Comparison of ENCODE assay signal across 34 cellular contexts in genomic region chr20:47020231-47020630, GRCh38.
DNase-seq lines count a peak whose midpoint lies in the region; ATAC-seq, FAIRE-seq and TF ChIP-seq lines count a peak whose summit lies in the region.
"Had no signal": no experiment of that assay in that cellular context is flagged by ENCODE, and none has a peak within 500 bp of the region (broad histone marks: within the 10 kb centered on the region; RNA-seq: fewer than 3 reads in every experiment).

No MANE protein-coding gene starts in this region.

- H4K91ac ChIP-seq in H1 (replicated peaks; ENCODE audit: insufficient read length, low read length): no peak overlapping the region

- H3K36me3 ChIP-seq in PC-3 (ENCODE audit: low read depth, low read length) (no peaks in the 10 kb centered on the region), H1 (ENCODE audit: control insufficient read depth in 2 of 4, insufficient read depth in 4 of 4, low read length in 3 of 4) (no peaks in the 10 kb centered on the region; a peak in 1 of 8 replicates)
- H3K36me3 ChIP-seq: lower lobe of right lung, upper lobe of left lung had no signal

- DNase-seq in EH (ENCODE audit: low read depth) (peak; percentile 32), PC-3 (peak; percentile 13), H1 (ENCODE audit: low read depth in 1 of 2, low spot score in 2 of 2) (no peak), progenitor cell of endocrine pancreas (ENCODE audit: low spot score, unreplicated experiment) (no peak)
- no peak for DNase-seq in activated CD4-positive, alpha-beta T cell treated with anti-CD3 and anti-CD28 coated beads, Interleukin-2, amount 50 U/mL, for 1 hour
- no peak for DNase-seq in activated CD4-positive, alpha-beta memory T cell treated with anti-CD3 and anti-CD28 coated beads for 36 hours
- DNase-seq: ACHN; activated CD4-positive, CD25-positive, alpha-beta regulatory T cell treated with anti-CD3 and anti-CD28 coated beads, Interleukin-2, amount 50 U/mL, for 72 hours; activated CD8-positive, alpha-beta T cell treated with anti-CD3 and anti-CD28 coated beads for 36 hours; activated effector memory CD4-positive, alpha-beta T cell treated with Interleukin-2 at 50 U/mL for 16 hours; aorta; C1 segment of cervical spinal cord; caudate nucleus; COR-L47; DMS53; esophagus squamous epithelium; GDM1; kidney; lower lobe of right lung; NCI-H187 treated with DMSO at 0.1 percent for 48 hours; NCI-H526; right cardiac atrium; stimulated activated CD4-positive, alpha-beta T cell treated with anti-CD3 and anti-CD28 coated beads, Interleukin-12 subunit alpha, Interleukin-12 subunit beta, amount 100 ng/mL, for 4 hours; stimulated activated CD4-positive, alpha-beta T cell treated with anti-CD3 and anti-CD28 coated beads, Interleukin-4, amount 100 ng/mL, for 1 hour; T-helper 1 cell; upper lobe of left lung had no signal

- H3K36me3 Mint-ChIP-seq in nephron (ENCODE audit: low read depth): no peaks in the 10 kb centered on the region
- H3K36me3 Mint-ChIP-seq in progenitor cell of endocrine pancreas (ENCODE audit: insufficient read depth): no peaks in the 10 kb centered on the region
- H3K36me3 Mint-ChIP-seq in activated CD4-positive, alpha-beta memory T cell treated with anti-CD3 and anti-CD28 coated beads for 36 hours: no peaks in the 10 kb centered on the region
- H3K36me3 Mint-ChIP-seq: activated naive CD8-positive, alpha-beta T cell; stimulated activated effector memory CD8-positive, alpha-beta T cell treated with anti-CD3 and anti-CD28 coated beads, Interleukin-12 subunit alpha, Interleukin-12 subunit beta, amount 100 ng/mL, for 72 hours had no signal

- H3K4me1 ChIP-seq in PC-3 (ENCODE audit: insufficient read depth, low read length): no peaks in the 10 kb centered on the region
- H3K4me1 ChIP-seq in H1 (replicated peaks in 1 of 4; ENCODE audit: control insufficient read depth in 3 of 4, insufficient read depth in 4 of 4, low read length in 3 of 4): no peaks in the 10 kb centered on the region; a peak in 1 of 7 replicates

- H3K9me3 ChIP-seq in PC-3 (ENCODE audit: low read length) (no peaks in the 10 kb centered on the region), H1 (ENCODE audit: insufficient read depth in 2 of 2, low read depth in 1 of 2, low read length in 1 of 2) (no peaks in the 10 kb centered on the region)
- H3K9me3 ChIP-seq: esophagus squamous epithelium, lower lobe of right lung, upper lobe of left lung had no signal

- H2AFZ ChIP-seq in PC-3 (ENCODE audit: low read length): no peak overlapping the region
- no peak overlapping the region for H2AFZ ChIP-seq in H1 (ENCODE audit: low read length)
- H2AFZ ChIP-seq: parathyroid adenoma had no signal

- TF ChIP-seq EP300 in H1 (IDR thresholded peaks at IDR 0.05; ENCODE audit: borderline replicate concordance in 1 of 2, low read depth in 2 of 2, low read length in 2 of 2): no peak

- intact Hi-C loops in PC-3 (cut with micrococcal nuclease): no loop called here
- intact Hi-C loops in activated CD4-positive, alpha-beta memory T cell treated with anti-CD3 and anti-CD28 coated beads for 36 hours (cut with micrococcal nuclease): loop anchor here (10.0 kb wide), 1 partner anchor 265 kb away; no protein-coding TSS in a partner anchor

- H3K9ac ChIP-seq in PC-3 (ENCODE audit: low read length): no peak overlapping the region
- no peak overlapping the region for H3K9ac ChIP-seq in H1 (replicated peaks in 1 of 4; ENCODE audit: extremely low read depth in 1 of 4, low read depth in 3 of 4, low read length in 3 of 4)
- H3K9ac ChIP-seq: parathyroid adenoma had no signal

- no peak overlapping the region for H4K8ac ChIP-seq in H1 (ENCODE audit: extremely low read depth, insufficient read depth, low read length)

- H3K27me3 ChIP-seq in PC-3 (ENCODE audit: low read length): peaks cover 77% of the 10 kb centered on the region
- H3K27me3 ChIP-seq in H1 (replicated peaks in 1 of 4; ENCODE audit: control insufficient read depth in 3 of 4, extremely low read depth in 1 of 4, insufficient read depth in 3 of 4, low read length in 3 of 4): no peaks in the 10 kb centered on the region
- H3K27me3 ChIP-seq: esophagus squamous epithelium, upper lobe of left lung had no signal

- H3K56ac ChIP-seq in H1 (replicated peaks; ENCODE audit: insufficient read length, low read depth, low read length): no peak overlapping the region

- no peak overlapping the region for H3K14ac ChIP-seq in H1 (ENCODE audit: insufficient read length)

- H2BK20ac ChIP-seq in H1 (ENCODE audit: low read length): no peak overlapping the region

- ATAC-seq in PC-3 (no peak), GM19035 (IDR thresholded peaks at IDR 0.05; ENCODE audit: unreplicated experiment) (no peak)
- ATAC-seq: activated CD8-positive, alpha-beta T cell treated with anti-CD3 and anti-CD28 coated beads for 36 hours; lower lobe of right lung; right cardiac atrium; stimulated activated effector memory CD8-positive, alpha-beta T cell treated with anti-CD3 and anti-CD28 coated beads, Interleukin-12 subunit alpha, Interleukin-12 subunit beta, amount 100 ng/mL, for 72 hours had no signal

- H3K4me3 Mint-ChIP-seq in nephron: no peak overlapping the region
- H3K4me3 Mint-ChIP-seq in progenitor cell of endocrine pancreas (ENCODE audit: low read depth): no peak overlapping the region
- no peak overlapping the region for H3K4me3 Mint-ChIP-seq in activated CD4-positive, alpha-beta memory T cell treated with anti-CD3 and anti-CD28 coated beads for 36 hours
- H3K4me3 Mint-ChIP-seq: activated CD8-positive, alpha-beta T cell treated with anti-CD3 and anti-CD28 coated beads for 36 hours; activated naive CD8-positive, alpha-beta T cell; neural crest cell; stimulated activated effector memory CD8-positive, alpha-beta T cell treated with anti-CD3 and anti-CD28 coated beads, Interleukin-12 subunit alpha, Interleukin-12 subunit beta, amount 100 ng/mL, for 72 hours had no signal

- peak overlapping the region; percentile 92 to 96 (median 94) for H3K27ac Mint-ChIP-seq in nephron
- no peak overlapping the region for H3K27ac Mint-ChIP-seq in progenitor cell of endocrine pancreas
- no peak overlapping the region for H3K27ac Mint-ChIP-seq in activated CD4-positive, alpha-beta memory T cell treated with anti-CD3 and anti-CD28 coated beads for 36 hours
- H3K27ac Mint-ChIP-seq: activated CD8-positive, alpha-beta T cell treated with anti-CD3 and anti-CD28 coated beads for 36 hours; activated naive CD8-positive, alpha-beta T cell; stimulated activated effector memory CD8-positive, alpha-beta T cell treated with anti-CD3 and anti-CD28 coated beads, Interleukin-12 subunit alpha, Interleukin-12 subunit beta, amount 100 ng/mL, for 72 hours had no signal

- CTCF ChIA-PET in PC-3 (lab: Charles Lee): interaction anchor here (1.6 kb wide), 1 partner anchor 267 kb away, joined by 4 read pairs; no protein-coding TSS in a partner anchor
- CTCF ChIA-PET in H1 (lab: Charles Lee; ENCODE audit: partially characterized antibody): interaction anchor here (0.6 to 1.2 kb wide), 3 partner anchors 72 to 1254 kb away, joined by 3 to 4 read pairs (median 4); no protein-coding TSS in a partner anchor
- CTCF ChIA-PET in activated CD4-positive, alpha-beta memory T cell treated with anti-CD3 and anti-CD28 coated beads for 36 hours (lab: Charles Lee): interaction anchor here (0.7 to 1.2 kb wide), 3 partner anchors 54 to 429 kb away, joined by 3 to 4 read pairs (median 3); no protein-coding TSS in a partner anchor

- WGBS in H1 (ENCODE audit: extremely low coverage in 1 of 2, insufficient coverage in 1 of 2, insufficient read length in 1 of 2, insufficient replicate concordance in 2 of 2, low coverage in 1 of 2, low lambda C conversion rate in 2 of 2, missing lambda C conversion rate in 1 of 2), 2 experiments: 92% methylated on average over 2 of the region's 2 CpGs; no CpG with 5 or more reads in 1 of the 2 experiments

- no peak for FAIRE-seq in H1 (lab: Jason Lieb, UNC)
- FAIRE-seq: endometrium, GM19239, kidney had no signal

- peaks cover 48% of the 10 kb centered on the region for H3K4me1 Mint-ChIP-seq in nephron
- H3K4me1 Mint-ChIP-seq in progenitor cell of endocrine pancreas (ENCODE audit: low read depth): no peaks in the 10 kb centered on the region
- H3K4me1 Mint-ChIP-seq in activated CD4-positive, alpha-beta memory T cell treated with anti-CD3 and anti-CD28 coated beads for 36 hours (ENCODE audit: low read depth): no peaks in the 10 kb centered on the region
- H3K4me1 Mint-ChIP-seq: neural crest cell; stimulated activated effector memory CD8-positive, alpha-beta T cell treated with anti-CD3 and anti-CD28 coated beads, Interleukin-12 subunit alpha, Interleukin-12 subunit beta, amount 100 ng/mL, for 72 hours had no signal

- H4K20me1 ChIP-seq in PC-3 (ENCODE audit: low read length): no peaks in the 10 kb centered on the region
- no peaks in the 10 kb centered on the region for H4K20me1 ChIP-seq in H1 (replicated peaks in 1 of 2; ENCODE audit: control insufficient read depth in 1 of 2, insufficient read depth in 2 of 2, low read length in 2 of 2)

- H3K27ac ChIP-seq in PC-3 (ENCODE audit: low read length): no peak overlapping the region
- no peak overlapping the region for H3K27ac ChIP-seq in H1 (ENCODE audit: low read depth, low read length)
- H3K27ac ChIP-seq: lower lobe of right lung, parathyroid adenoma, upper lobe of left lung had no signal

- H3K27me3 Mint-ChIP-seq in nephron (ENCODE audit: low read depth) (peaks cover 7% of the 10 kb centered on the region), progenitor cell of endocrine pancreas (peaks cover 13% of the 10 kb centered on the region)
- H3K27me3 Mint-ChIP-seq in activated CD4-positive, alpha-beta memory T cell treated with anti-CD3 and anti-CD28 coated beads for 36 hours: peaks cover 7% of the 10 kb centered on the region

- no peak overlapping the region for H3K4me3 ChIP-seq in PC-3 (ENCODE audit: low read length)
- H3K4me3 ChIP-seq in H1 (ENCODE audit: extremely low read depth in 1 of 4, insufficient read depth in 2 of 4, low read depth in 3 of 4, low read length in 4 of 4): no peak overlapping the region
- H3K4me3 ChIP-seq: esophagus squamous epithelium, lower lobe of right lung, upper lobe of left lung had no signal

- TF ChIP-seq CTCF in PC-3 (conservative IDR thresholded peaks at IDR 0.05; ENCODE audit: low read depth, low read length) (peak; percentile 30; the same call in 1 of the 2 replicates), H1 (IDR thresholded peaks at IDR 0.05; ENCODE audit: control extremely low read depth in 1 of 3, insufficient read depth in 1 of 3, low read depth in 1 of 3, low read length in 3 of 3) (no peak), nephron (IDR thresholded peaks at IDR 0.05; ENCODE audit: unreplicated experiment in 3 of 3) (no peak), progenitor cell of endocrine pancreas (IDR thresholded peaks at IDR 0.05; ENCODE audit: unreplicated experiment) (no peak)

- no peak overlapping the region for H2AK5ac ChIP-seq in H1 (ENCODE audit: low read depth, low read length)

- H3K9me3 Mint-ChIP-seq in nephron (no peaks in the 10 kb centered on the region), progenitor cell of endocrine pancreas (ENCODE audit: low read depth) (no peaks in the 10 kb centered on the region)
- H3K9me3 Mint-ChIP-seq in activated CD4-positive, alpha-beta memory T cell treated with anti-CD3 and anti-CD28 coated beads for 36 hours: no peaks in the 10 kb centered on the region
- H3K9me3 Mint-ChIP-seq: activated CD8-positive, alpha-beta T cell treated with anti-CD3 and anti-CD28 coated beads for 36 hours; neural crest cell; stimulated activated effector memory CD8-positive, alpha-beta T cell treated with anti-CD3 and anti-CD28 coated beads, Interleukin-12 subunit alpha, Interleukin-12 subunit beta, amount 100 ng/mL, for 72 hours had no signal

- H3K23me2 ChIP-seq in H1 (ENCODE audit: low read depth, low read length): no peaks in the 10 kb centered on the region

- no peak for TF ChIP-seq POLR2A in H1 (IDR thresholded peaks at IDR 0.05; ENCODE audit: control extremely low read depth in 1 of 2, low read depth in 2 of 2, low read length in 2 of 2)

- H3F3A ChIP-seq in PC-3 (ENCODE audit: low read length, unreplicated experiment): no peaks in the 10 kb centered on the region

- H3K4ac ChIP-seq in H1 (replicated peaks; ENCODE audit: insufficient read length, low read depth, low read length): no peak overlapping the region

- no peaks in the 10 kb centered on the region for H3K79me1 ChIP-seq in H1 (ENCODE audit: low read depth, low read length)

- peak; percentile 7 to 25; a peak in 2 of 4 replicates for TF ChIP-seq RAD21 in H1 (IDR thresholded peaks at IDR 0.05 in 1 of 2, conservative IDR thresholded peaks at IDR 0.05 in 1 of 2; ENCODE audit: low read depth in 2 of 2, low read length in 2 of 2)

- BruUV-seq in PC-3 (replicated peaks; lab: Mats Ljungman, UMichigan): no TSS peak

- no peak overlapping the region for H3K18ac ChIP-seq in H1 (ENCODE audit: extremely low read depth, low read length)

- no peaks in the 10 kb centered on the region for H3K9me2 ChIP-seq in PC-3 (replicated peaks; ENCODE audit: low read length)

- no peak overlapping the region for H2BK15ac ChIP-seq in H1 (ENCODE audit: low read length)

- H3K23ac ChIP-seq in H1 (ENCODE audit: insufficient read length): no peak overlapping the region

- H2BK12ac ChIP-seq in H1 (ENCODE audit: low read depth, low read length): no peak overlapping the region

- no peak overlapping the region for H2BK120ac ChIP-seq in H1 (replicated peaks; ENCODE audit: low read depth, low read length)

- no peak overlapping the region for H4K5ac ChIP-seq in H1 (ENCODE audit: insufficient read length, low read depth, low read length)

- H3K79me2 ChIP-seq in PC-3 (ENCODE audit: low read length) (no peaks in the 10 kb centered on the region), H1 (ENCODE audit: control insufficient read depth in 1 of 2, insufficient read depth in 2 of 2, low read length in 2 of 2) (no peaks in the 10 kb centered on the region)

- no peak overlapping the region for H3K4me2 ChIP-seq in PC-3 (ENCODE audit: low read length)
- H3K4me2 ChIP-seq in H1 (ENCODE audit: insufficient read depth in 1 of 2, low read depth in 2 of 2, low read length in 2 of 2): no peak overlapping the region

- POLR2A ChIA-PET in PC-3 (lab: Charles Lee; ENCODE audit: unreplicated experiment) (no interaction called here), H1 (lab: Charles Lee; ENCODE audit: partially characterized antibody) (interaction anchor here (0.8 kb wide), 1 partner anchor 9 kb away, joined by 3 read pairs; no protein-coding TSS in a partner anchor)
- POLR2A ChIA-PET in activated CD4-positive, alpha-beta memory T cell treated with anti-CD3 and anti-CD28 coated beads for 36 hours (lab: Charles Lee): no interaction called here

- H2BK5ac ChIP-seq in H1 (ENCODE audit: low read depth, low read length): no peak overlapping the region

Comparison
In these comparisons a context has a peak if more than half of its experiments do, and no peak if none do; other contexts are left out.
1. DNase-seq: peak in EH (single experiment) and PC-3 (single experiment); none in H1 (0 of 2), activated CD4-positive, alpha-beta T cell treated with anti-CD3 and anti-CD28 coated beads, Interleukin-2, amount 50 U/mL, for 1 hour (single experiment), progenitor cell of endocrine pancreas (single experiment) and activated CD4-positive, alpha-beta memory T cell treated with anti-CD3 and anti-CD28 coated beads for 36 hours (single experiment).
2. H3K27ac Mint-ChIP-seq: peak in nephron (3 of 3); none in progenitor cell of endocrine pancreas (single experiment) and activated CD4-positive, alpha-beta memory T cell treated with anti-CD3 and anti-CD28 coated beads for 36 hours (single experiment).